ENCODE assay signal across 24 cellular contexts in genomic region chr2:184734338-184734737, GRCh38.
"Had no signal": no experiment of that assay in that cellular context is flagged by ENCODE, and none has a peak within 500 bp of the region (broad histone marks: within the 10 kb centered on the region; RNA-seq: fewer than 3 reads in every experiment).

No MANE protein-coding gene starts in this region.

- H3K9me3 ChIP-seq: ascending aorta, body of pancreas had no signal

- H3K4me2 ChIP-seq: KMS-11 had no signal

- H3K4me3 ChIP-seq: ascending aorta, body of pancreas had no signal

- H3K4me1 ChIP-seq: ascending aorta, body of pancreas had no signal

- H3K9ac ChIP-seq: KMS-11 had no signal

- FAIRE-seq: bronchial epithelial cell, RCC 7860 had no signal

- ATAC-seq: activated CD8-positive, alpha-beta T cell treated with anti-CD3 and anti-CD28 coated beads for 36 hours; activated T-cell treated with anti-CD3 and anti-CD28 coated beads, Interleukin-2, amount 50 U/mL, for 72 hours; body of pancreas; T-helper 17 cell had no signal

- H3K36me3 ChIP-seq: ascending aorta had no signal

- H3K27ac ChIP-seq: ascending aorta, body of pancreas, KMS-11, VCaP had no signal

- DNase-seq: activated CD4-positive, alpha-beta T cell treated with anti-CD3 and anti-CD28 coated beads for 4 hours; activated CD8-positive, alpha-beta memory T cell treated with anti-CD3 and anti-CD28 coated beads, Interleukin-2, amount 50 U/mL, for 4 hours; activated CD8-positive, alpha-beta T cell treated with anti-CD3 and anti-CD28 coated beads for 36 hours; activated gamma-delta T cell treated with Interleukin-2 at 50 U/mL for 16 hours; activated naive CD4-positive, alpha-beta T cell treated with anti-CD3 and anti-CD28 coated beads, Interleukin-2, amount 50 U/mL, for 16 hours; activated naive CD8-positive, alpha-beta T cell treated with anti-CD3 and anti-CD28 coated beads, Interleukin-2, amount 10 ng/mL, durations not matched to agents 7 days and 5 days; activated T-cell treated with anti-CD3 and anti-CD28 coated beads, Interleukin-2, amount 50 U/mL, for 72 hours; amniotic stem cell; body of pancreas; central memory CD4-positive, alpha-beta T cell; NCI-H1092; NCI-H1417; NCI-H1930; NCI-H2171 treated with DMSO at 0.1 percent for 48 hours; NCI-H226; NCI-H69; SHP77 treated with DMSO at 0.1 percent for 48 hours; T-helper 17 cell; T1000 had no signal

- H3K27me3 ChIP-seq: ascending aorta, body of pancreas had no signal
